8 cellular contexts compared by ENCODE assay signal in genomic region chr17:43905985-43906852, GRCh38. TPM values are rescaled to one million over a fixed set of nuclear protein-coding genes. Genes with fewer than 3 reads are reported as not detected.
DNase-seq lines count a peak whose midpoint lies in the region; ATAC-seq and TF ChIP-seq lines count a peak whose summit lies in the region.

No MANE protein-coding gene starts in this region.

- TF ChIP-seq POLR2A in spleen (IDR thresholded peaks at IDR 0.05), result no peak

- no peaks in the 10 kb centered on the region for H3K9me3 ChIP-seq in spleen

- intact Hi-C loops in spleen (cut with DNase I; ENCODE audit: low total_unique reads), result no loop called here

- peaks cover 20 to 32% (median 31%) of the 10 kb centered on the region in 6 donors for H3K4me1 ChIP-seq in spleen

- no peak for TF ChIP-seq CTCF in spleen (IDR thresholded peaks at IDR 0.05 in 8 of 11, conservative IDR thresholded peaks at IDR 0.05 in 3 of 11)

- no peak for ATAC-seq in activated CD8-positive, alpha-beta memory T cell treated with anti-CD3 and anti-CD28 coated beads, Interleukin-2, amount 10 ng/mL, durations not matched to agents 7 days and 5 days
- ATAC-seq in T-cell (replicated peaks in 1 of 4) (peak; percentile 17 to 55 (median 34)), GM21717 (IDR thresholded peaks at IDR 0.05; ENCODE audit: unreplicated experiment) (no peak)

- H3K4me3 Mint-ChIP-seq in activated CD8-positive, alpha-beta memory T cell treated with anti-CD3 and anti-CD28 coated beads, Interleukin-2, amount 10 ng/mL, durations not matched to agents 7 days and 5 days, result no peak overlapping the region
- H3K4me3 Mint-ChIP-seq in T-cell, result peak overlapping the region; percentile 81 to 89 (median 84)

- no peak overlapping the region for H3K27ac Mint-ChIP-seq in activated CD8-positive, alpha-beta memory T cell treated with anti-CD3 and anti-CD28 coated beads, Interleukin-2, amount 10 ng/mL, durations not matched to agents 7 days and 5 days
- no peak overlapping the region for H3K27ac Mint-ChIP-seq in T-cell

- H3K36me3 ChIP-seq in spleen, result no peaks in the 10 kb centered on the region

- H3K4me3 ChIP-seq in spleen, result peak overlapping the region in 7 of 8 donors; percentile 33 to 71 (median 43)

- H3K27me3 Mint-ChIP-seq in activated CD8-positive, alpha-beta memory T cell treated with anti-CD3 and anti-CD28 coated beads, Interleukin-2, amount 10 ng/mL, durations not matched to agents 7 days and 5 days, result peaks cover 67% of the 10 kb centered on the region
- H3K27me3 Mint-ChIP-seq in T-cell, result peaks cover 4 to 29% of the 10 kb centered on the region in 2 donors

- WGBS in spleen, 5 donors, result 9 to 14% (median 10%) methylated on average over 29 to 37 of the region's 37 CpGs

- H3K27ac ChIP-seq in cingulate gyrus (ENCODE audit: low read depth, low read length) (peak overlapping the region; percentile 95), spleen (peak overlapping the region in 1 of 8 donors; percentile 52)

- H3K4me1 Mint-ChIP-seq in activated CD8-positive, alpha-beta memory T cell treated with anti-CD3 and anti-CD28 coated beads, Interleukin-2, amount 10 ng/mL, durations not matched to agents 7 days and 5 days, result peaks cover 7% of the 10 kb centered on the region
- H3K4me1 Mint-ChIP-seq in T-cell, result peaks cover 15 to 27% (median 19%) of the 10 kb centered on the region in 3 donors

- peak; percentile 72 for DNase-seq in activated CD8-positive, alpha-beta memory T cell treated with anti-CD3 and anti-CD28 coated beads for 24 hours
- DNase-seq in activated CD8-positive, alpha-beta memory T cell treated with anti-CD3 and anti-CD28 coated beads, Interleukin-2, amount 10 ng/mL, durations not matched to agents 7 days and 5 days, result no peak
- DNase-seq in T-cell (peak in 30 of 34 experiments; percentile 22 to 64 (median 50)), kidney glomerular epithelial cell (lab: John Stamatoyannopoulos, UW) (peak; percentile 54), spleen (no peak), OCI-M1 (lab: John Stamatoyannopoulos, UW) (no peak)

- POLR2A ChIA-PET in T-cell (lab: Charles Lee), result no interaction called here

- peaks cover 8 to 89% (median 43%) of the 10 kb centered on the region in 7 donors for H3K27me3 ChIP-seq in spleen (replicated peaks in 1 of 7)

- H3K9me3 Mint-ChIP-seq in activated CD8-positive, alpha-beta memory T cell treated with anti-CD3 and anti-CD28 coated beads, Interleukin-2, amount 10 ng/mL, durations not matched to agents 7 days and 5 days (ENCODE audit: low read depth), result no peaks in the 10 kb centered on the region
- no peaks in the 10 kb centered on the region for H3K9me3 Mint-ChIP-seq in T-cell

- H3K36me3 Mint-ChIP-seq in activated CD8-positive, alpha-beta memory T cell treated with anti-CD3 and anti-CD28 coated beads, Interleukin-2, amount 10 ng/mL, durations not matched to agents 7 days and 5 days, result no peaks in the 10 kb centered on the region
- H3K36me3 Mint-ChIP-seq in T-cell, result no peaks in the 10 kb centered on the region

- CTCF ChIA-PET in activated CD8-positive, alpha-beta memory T cell treated with anti-CD3 and anti-CD28 coated beads, Interleukin-2, amount 10 ng/mL, durations not matched to agents 7 days and 5 days (lab: Charles Lee), result interaction anchor here (0.5 to 1.5 kb wide), 5 partner anchors 18 to 69 kb away, joined by 3 to 4 read pairs (median 3); partner anchors contain the start of gene CD300LG
- CTCF ChIA-PET in T-cell (lab: Charles Lee), result interaction anchor here in 1 of 2 donors (0.6 to 0.8 kb wide), 2 partner anchors 12 to 196 kb away, joined by 8 to 9 read pairs; no protein-coding TSS in a partner anchor

RNA-seq across cellular contexts. Expression of gene MPP2, which starts 1.1 kb away (rescaled TPM):
- under 1 TPM; 0.56 to 0.61 TPM for total RNA-seq in activated CD8-positive, alpha-beta memory T cell treated with anti-CD3 and anti-CD28 coated beads, Interleukin-2, amount 10 ng/mL, durations not matched to agents 7 days and 5 days
- total RNA-seq in T-cell (1 to 10 TPM; 1.6 to 5.6 (median 3.2) TPM), spleen (1 to 10 TPM in 5 of 7 donors, under 1 TPM in 2; 0.77 to 2.4 (median 1.2) TPM)
- polyA plus RNA-seq in spleen, result under 1 TPM; 0.13 to 0.51 (median 0.15) TPM

RNA-seq across cellular contexts. Expression of gene PPY, which starts 36.1 kb away (rescaled TPM):
- not detected for total RNA-seq in activated CD8-positive, alpha-beta memory T cell treated with anti-CD3 and anti-CD28 coated beads, Interleukin-2, amount 10 ng/mL, durations not matched to agents 7 days and 5 days
- not detected for total RNA-seq in T-cell
- total RNA-seq in spleen, result not detected
- polyA plus RNA-seq in spleen, result not detected

RNA-seq across cellular contexts. Expression of gene PYY, which starts 47.5 kb away (rescaled TPM):
- not detected for total RNA-seq in activated CD8-positive, alpha-beta memory T cell treated with anti-CD3 and anti-CD28 coated beads, Interleukin-2, amount 10 ng/mL, durations not matched to agents 7 days and 5 days
- total RNA-seq in T-cell (not detected), spleen (not detected)
- not detected for polyA plus RNA-seq in spleen

RNA-seq across cellular contexts. Expression of gene CD300LG, which starts 59.2 kb away (rescaled TPM):
- not detected for total RNA-seq in activated CD8-positive, alpha-beta memory T cell treated with anti-CD3 and anti-CD28 coated beads, Interleukin-2, amount 10 ng/mL, durations not matched to agents 7 days and 5 days
- total RNA-seq in T-cell (not detected), spleen (1 to 10 TPM in 6 of 7 donors, under 1 TPM in 1; 0.77 to 5.3 (median 3.6) TPM)
- polyA plus RNA-seq in spleen, result 1 to 10 TPM in 1 of 3 donors, under 1 TPM in 2; 0.33 to 1.7 (median 0.73) TPM

Comparison
In these comparisons a context has a peak if more than half of its experiments do, and no peak if none do; other contexts are left out.
1. DNase-seq: peak in activated CD8-positive, alpha-beta memory T cell treated with anti-CD3 and anti-CD28 coated beads for 24 hours (single experiment), T-cell (30 of 34) and kidney glomerular epithelial cell (single experiment); none in activated CD8-positive, alpha-beta memory T cell treated with anti-CD3 and anti-CD28 coated beads, Interleukin-2, amount 10 ng/mL, durations not matched to agents 7 days and 5 days (single experiment), spleen (single experiment) and OCI-M1 (single experiment).
2. ATAC-seq: peak in T-cell (4 of 4); none in activated CD8-positive, alpha-beta memory T cell treated with anti-CD3 and anti-CD28 coated beads, Interleukin-2, amount 10 ng/mL, durations not matched to agents 7 days and 5 days (single experiment) and GM21717 (single experiment).